ENCODE assay signal across 1 cellular context in the genomic region with DNA sequence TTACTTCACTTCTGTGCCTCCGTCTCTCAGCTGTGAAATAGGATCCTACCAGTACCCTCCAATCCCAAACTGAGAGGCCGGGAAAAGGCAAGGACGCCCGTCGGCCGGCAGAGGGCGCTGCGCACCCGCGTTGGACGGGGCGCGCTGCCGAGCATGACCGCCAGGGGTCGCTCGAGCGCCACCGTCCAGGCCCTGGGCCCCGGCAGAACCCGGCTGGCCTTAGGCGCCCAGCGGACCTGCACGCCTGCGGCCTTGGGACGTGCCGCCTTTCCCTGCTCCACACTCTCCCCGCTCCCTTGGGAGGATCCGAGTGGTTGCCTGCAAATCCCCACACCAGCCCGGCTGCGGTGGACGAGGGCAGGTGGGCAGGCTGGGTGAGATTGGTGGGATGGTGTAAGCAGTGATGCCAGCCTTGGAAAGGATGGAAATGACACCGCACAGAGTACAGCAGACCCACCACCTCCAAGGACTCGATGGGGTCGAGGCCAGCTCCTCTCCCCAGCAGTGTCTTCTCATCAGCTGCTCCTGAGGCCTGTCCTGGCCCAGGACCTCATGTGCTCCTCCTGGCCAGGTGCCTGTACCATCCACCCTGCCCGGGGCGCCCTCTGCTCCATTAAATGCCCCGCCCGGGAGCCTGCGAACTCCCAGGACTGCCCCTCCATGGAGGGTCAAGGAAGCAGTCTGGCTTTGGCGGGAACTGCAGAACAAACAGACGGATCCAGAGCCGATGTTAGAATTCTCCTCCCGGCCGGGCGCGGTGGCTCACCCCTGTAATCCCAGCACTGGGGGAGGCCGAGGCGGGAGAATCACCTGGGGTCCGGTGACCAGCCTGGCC.
TF ChIP-seq lines count a peak whose summit lies in the region.

No MANE protein-coding gene starts in this region.

TF ChIP-seq in K562, 482 proteins besides CTCF, POLR2A, EP300 and RAD21 (continued from another document and continues in another):
- TF ChIP-seq, protein P1, sequence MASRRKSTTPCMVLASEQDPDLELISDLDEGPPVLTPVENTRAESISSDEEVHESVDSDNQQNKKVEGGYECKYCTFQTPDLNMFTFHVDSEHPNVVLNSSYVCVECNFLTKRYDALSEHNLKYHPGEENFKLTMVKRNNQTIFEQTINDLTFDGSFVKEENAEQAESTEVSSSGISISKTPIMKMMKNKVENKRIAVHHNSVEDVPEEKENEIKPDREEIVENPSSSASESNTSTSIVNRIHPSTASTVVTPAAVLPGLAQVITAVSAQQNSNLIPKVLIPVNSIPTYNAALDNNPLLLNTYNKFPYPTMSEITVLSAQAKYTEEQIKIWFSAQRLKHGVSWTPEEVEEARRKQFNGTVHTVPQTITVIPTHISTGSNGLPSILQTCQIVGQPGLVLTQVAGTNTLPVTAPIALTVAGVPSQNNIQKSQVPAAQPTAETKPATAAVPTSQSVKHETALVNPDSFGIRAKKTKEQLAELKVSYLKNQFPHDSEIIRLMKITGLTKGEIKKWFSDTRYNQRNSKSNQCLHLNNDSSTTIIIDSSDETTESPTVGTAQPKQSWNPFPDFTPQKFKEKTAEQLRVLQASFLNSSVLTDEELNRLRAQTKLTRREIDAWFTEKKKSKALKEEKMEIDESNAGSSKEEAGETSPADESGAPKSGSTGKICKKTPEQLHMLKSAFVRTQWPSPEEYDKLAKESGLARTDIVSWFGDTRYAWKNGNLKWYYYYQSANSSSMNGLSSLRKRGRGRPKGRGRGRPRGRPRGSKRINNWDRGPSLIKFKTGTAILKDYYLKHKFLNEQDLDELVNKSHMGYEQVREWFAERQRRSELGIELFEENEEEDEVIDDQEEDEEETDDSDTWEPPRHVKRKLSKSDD (conservative IDR thresholded peaks at IDR 0.05; ENCODE audit: low read length): peak; percentile 72; the same call in 1 of the 2 replicates
- TF ChIP-seq POLR3G (IDR thresholded peaks at IDR 0.05; ENCODE audit: extremely low read depth, insufficient read length, insufficient replicate concordance) (no peak), SIN3A (IDR thresholded peaks at IDR 0.05; ENCODE audit: borderline replicate concordance in 2 of 2, control insufficient read depth in 1 of 2, low read depth in 2 of 2, low read length in 2 of 2) (no peak), ZNF239 (CRISPR knock-in tag; IDR thresholded peaks at IDR 0.05) (peak; percentile 37; the same call in 1 of the 2 replicates), BRD9 (IDR thresholded peaks at IDR 0.05; ENCODE audit: low read depth, partially characterized antibody) (no peak), ZNF778 (CRISPR knock-in tag; IDR thresholded peaks at IDR 0.05) (no peak), PTRF (tag; IDR thresholded peaks at IDR 0.05) (no peak), NCOA6 (IDR thresholded peaks at IDR 0.05) (no peak), C11orf30 (IDR thresholded peaks at IDR 0.05; ENCODE audit: low read depth) (no peak), KAT7 (CRISPR knock-in tag; IDR thresholded peaks at IDR 0.05; ENCODE audit: borderline replicate concordance) (no peak), YY1 (IDR thresholded peaks at IDR 0.05; ENCODE audit: borderline replicate concordance in 1 of 3, control insufficient read depth in 1 of 3, extremely low read depth in 1 of 3, insufficient read depth in 3 of 3, insufficient read length in 1 of 3, insufficient replicate concordance in 2 of 3, low read depth in 1 of 3, low read length in 2 of 3) (peak in 2 of 3 experiments; percentile 52 to 84), RFX5 (IDR thresholded peaks at IDR 0.05; ENCODE audit: low read depth, low read length) (no peak), PHF21A (IDR thresholded peaks at IDR 0.05; ENCODE audit: borderline replicate concordance, low read depth) (no peak), ZNF23 (CRISPR knock-in tag; IDR thresholded peaks at IDR 0.05) (no peak), MTA3 (IDR thresholded peaks at IDR 0.05; ENCODE audit: borderline replicate concordance) (peak; percentile 80), SREBF2 (CRISPR knock-in tag; IDR thresholded peaks at IDR 0.05) (no peak), PRMT5 (CRISPR knock-in tag; IDR thresholded peaks at IDR 0.05) (no peak)
- TF ChIP-seq, protein P2, sequence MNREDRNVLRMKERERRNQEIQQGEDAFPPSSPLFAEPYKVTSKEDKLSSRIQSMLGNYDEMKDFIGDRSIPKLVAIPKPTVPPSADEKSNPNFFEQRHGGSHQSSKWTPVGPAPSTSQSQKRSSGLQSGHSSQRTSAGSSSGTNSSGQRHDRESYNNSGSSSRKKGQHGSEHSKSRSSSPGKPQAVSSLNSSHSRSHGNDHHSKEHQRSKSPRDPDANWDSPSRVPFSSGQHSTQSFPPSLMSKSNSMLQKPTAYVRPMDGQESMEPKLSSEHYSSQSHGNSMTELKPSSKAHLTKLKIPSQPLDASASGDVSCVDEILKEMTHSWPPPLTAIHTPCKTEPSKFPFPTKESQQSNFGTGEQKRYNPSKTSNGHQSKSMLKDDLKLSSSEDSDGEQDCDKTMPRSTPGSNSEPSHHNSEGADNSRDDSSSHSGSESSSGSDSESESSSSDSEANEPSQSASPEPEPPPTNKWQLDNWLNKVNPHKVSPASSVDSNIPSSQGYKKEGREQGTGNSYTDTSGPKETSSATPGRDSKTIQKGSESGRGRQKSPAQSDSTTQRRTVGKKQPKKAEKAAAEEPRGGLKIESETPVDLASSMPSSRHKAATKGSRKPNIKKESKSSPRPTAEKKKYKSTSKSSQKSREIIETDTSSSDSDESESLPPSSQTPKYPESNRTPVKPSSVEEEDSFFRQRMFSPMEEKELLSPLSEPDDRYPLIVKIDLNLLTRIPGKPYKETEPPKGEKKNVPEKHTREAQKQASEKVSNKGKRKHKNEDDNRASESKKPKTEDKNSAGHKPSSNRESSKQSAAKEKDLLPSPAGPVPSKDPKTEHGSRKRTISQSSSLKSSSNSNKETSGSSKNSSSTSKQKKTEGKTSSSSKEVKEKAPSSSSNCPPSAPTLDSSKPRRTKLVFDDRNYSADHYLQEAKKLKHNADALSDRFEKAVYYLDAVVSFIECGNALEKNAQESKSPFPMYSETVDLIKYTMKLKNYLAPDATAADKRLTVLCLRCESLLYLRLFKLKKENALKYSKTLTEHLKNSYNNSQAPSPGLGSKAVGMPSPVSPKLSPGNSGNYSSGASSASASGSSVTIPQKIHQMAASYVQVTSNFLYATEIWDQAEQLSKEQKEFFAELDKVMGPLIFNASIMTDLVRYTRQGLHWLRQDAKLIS (CRISPR knock-in tag; IDR thresholded peaks at IDR 0.05): no peak; the same call in 1 of the 2 replicates
- TF ChIP-seq, protein P3, sequence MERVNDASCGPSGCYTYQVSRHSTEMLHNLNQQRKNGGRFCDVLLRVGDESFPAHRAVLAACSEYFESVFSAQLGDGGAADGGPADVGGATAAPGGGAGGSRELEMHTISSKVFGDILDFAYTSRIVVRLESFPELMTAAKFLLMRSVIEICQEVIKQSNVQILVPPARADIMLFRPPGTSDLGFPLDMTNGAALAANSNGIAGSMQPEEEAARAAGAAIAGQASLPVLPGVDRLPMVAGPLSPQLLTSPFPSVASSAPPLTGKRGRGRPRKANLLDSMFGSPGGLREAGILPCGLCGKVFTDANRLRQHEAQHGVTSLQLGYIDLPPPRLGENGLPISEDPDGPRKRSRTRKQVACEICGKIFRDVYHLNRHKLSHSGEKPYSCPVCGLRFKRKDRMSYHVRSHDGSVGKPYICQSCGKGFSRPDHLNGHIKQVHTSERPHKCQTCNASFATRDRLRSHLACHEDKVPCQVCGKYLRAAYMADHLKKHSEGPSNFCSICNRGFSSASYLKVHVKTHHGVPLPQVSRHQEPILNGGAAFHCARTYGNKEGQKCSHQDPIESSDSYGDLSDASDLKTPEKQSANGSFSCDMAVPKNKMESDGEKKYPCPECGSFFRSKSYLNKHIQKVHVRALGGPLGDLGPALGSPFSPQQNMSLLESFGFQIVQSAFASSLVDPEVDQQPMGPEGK (CRISPR knock-in tag; IDR thresholded peaks at IDR 0.05; ENCODE audit: borderline replicate concordance): no peak
- TF ChIP-seq, protein P4, sequence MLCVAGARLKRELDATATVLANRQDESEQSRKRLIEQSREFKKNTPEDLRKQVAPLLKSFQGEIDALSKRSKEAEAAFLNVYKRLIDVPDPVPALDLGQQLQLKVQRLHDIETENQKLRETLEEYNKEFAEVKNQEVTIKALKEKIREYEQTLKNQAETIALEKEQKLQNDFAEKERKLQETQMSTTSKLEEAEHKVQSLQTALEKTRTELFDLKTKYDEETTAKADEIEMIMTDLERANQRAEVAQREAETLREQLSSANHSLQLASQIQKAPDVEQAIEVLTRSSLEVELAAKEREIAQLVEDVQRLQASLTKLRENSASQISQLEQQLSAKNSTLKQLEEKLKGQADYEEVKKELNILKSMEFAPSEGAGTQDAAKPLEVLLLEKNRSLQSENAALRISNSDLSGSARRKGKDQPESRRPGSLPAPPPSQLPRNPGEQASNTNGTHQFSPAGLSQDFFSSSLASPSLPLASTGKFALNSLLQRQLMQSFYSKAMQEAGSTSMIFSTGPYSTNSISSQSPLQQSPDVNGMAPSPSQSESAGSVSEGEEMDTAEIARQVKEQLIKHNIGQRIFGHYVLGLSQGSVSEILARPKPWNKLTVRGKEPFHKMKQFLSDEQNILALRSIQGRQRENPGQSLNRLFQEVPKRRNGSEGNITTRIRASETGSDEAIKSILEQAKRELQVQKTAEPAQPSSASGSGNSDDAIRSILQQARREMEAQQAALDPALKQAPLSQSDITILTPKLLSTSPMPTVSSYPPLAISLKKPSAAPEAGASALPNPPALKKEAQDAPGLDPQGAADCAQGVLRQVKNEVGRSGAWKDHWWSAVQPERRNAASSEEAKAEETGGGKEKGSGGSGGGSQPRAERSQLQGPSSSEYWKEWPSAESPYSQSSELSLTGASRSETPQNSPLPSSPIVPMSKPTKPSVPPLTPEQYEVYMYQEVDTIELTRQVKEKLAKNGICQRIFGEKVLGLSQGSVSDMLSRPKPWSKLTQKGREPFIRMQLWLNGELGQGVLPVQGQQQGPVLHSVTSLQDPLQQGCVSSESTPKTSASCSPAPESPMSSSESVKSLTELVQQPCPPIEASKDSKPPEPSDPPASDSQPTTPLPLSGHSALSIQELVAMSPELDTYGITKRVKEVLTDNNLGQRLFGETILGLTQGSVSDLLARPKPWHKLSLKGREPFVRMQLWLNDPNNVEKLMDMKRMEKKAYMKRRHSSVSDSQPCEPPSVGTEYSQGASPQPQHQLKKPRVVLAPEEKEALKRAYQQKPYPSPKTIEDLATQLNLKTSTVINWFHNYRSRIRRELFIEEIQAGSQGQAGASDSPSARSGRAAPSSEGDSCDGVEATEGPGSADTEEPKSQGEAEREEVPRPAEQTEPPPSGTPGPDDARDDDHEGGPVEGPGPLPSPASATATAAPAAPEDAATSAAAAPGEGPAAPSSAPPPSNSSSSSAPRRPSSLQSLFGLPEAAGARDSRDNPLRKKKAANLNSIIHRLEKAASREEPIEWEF (CRISPR knock-in tag; IDR thresholded peaks at IDR 0.05): no peak
- TF ChIP-seq, protein P5, sequence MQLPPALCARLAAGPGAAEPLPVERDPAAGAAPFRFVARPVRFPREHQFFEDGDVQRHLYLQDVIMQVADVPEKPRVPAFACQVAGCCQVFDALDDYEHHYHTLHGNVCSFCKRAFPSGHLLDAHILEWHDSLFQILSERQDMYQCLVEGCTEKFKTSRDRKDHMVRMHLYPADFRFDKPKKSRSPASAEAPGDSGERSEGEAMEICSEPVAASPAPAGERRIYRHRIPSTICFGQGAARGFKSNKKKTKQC (CRISPR knock-in tag; IDR thresholded peaks at IDR 0.05): 0 out of 2 replicates have a peak, but pooled peaks have one; percentile 24
- TF ChIP-seq, protein P6, sequence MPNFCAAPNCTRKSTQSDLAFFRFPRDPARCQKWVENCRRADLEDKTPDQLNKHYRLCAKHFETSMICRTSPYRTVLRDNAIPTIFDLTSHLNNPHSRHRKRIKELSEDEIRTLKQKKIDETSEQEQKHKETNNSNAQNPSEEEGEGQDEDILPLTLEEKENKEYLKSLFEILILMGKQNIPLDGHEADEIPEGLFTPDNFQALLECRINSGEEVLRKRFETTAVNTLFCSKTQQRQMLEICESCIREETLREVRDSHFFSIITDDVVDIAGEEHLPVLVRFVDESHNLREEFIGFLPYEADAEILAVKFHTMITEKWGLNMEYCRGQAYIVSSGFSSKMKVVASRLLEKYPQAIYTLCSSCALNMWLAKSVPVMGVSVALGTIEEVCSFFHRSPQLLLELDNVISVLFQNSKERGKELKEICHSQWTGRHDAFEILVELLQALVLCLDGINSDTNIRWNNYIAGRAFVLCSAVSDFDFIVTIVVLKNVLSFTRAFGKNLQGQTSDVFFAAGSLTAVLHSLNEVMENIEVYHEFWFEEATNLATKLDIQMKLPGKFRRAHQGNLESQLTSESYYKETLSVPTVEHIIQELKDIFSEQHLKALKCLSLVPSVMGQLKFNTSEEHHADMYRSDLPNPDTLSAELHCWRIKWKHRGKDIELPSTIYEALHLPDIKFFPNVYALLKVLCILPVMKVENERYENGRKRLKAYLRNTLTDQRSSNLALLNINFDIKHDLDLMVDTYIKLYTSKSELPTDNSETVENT (CRISPR knock-in tag; IDR thresholded peaks at IDR 0.05): peak; percentile 67
- TF ChIP-seq, protein P7, sequence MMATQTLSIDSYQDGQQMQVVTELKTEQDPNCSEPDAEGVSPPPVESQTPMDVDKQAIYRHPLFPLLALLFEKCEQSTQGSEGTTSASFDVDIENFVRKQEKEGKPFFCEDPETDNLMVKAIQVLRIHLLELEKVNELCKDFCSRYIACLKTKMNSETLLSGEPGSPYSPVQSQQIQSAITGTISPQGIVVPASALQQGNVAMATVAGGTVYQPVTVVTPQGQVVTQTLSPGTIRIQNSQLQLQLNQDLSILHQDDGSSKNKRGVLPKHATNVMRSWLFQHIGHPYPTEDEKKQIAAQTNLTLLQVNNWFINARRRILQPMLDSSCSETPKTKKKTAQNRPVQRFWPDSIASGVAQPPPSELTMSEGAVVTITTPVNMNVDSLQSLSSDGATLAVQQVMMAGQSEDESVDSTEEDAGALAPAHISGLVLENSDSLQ (IDR thresholded peaks at IDR 0.05): no peak
- TF ChIP-seq, protein P8, sequence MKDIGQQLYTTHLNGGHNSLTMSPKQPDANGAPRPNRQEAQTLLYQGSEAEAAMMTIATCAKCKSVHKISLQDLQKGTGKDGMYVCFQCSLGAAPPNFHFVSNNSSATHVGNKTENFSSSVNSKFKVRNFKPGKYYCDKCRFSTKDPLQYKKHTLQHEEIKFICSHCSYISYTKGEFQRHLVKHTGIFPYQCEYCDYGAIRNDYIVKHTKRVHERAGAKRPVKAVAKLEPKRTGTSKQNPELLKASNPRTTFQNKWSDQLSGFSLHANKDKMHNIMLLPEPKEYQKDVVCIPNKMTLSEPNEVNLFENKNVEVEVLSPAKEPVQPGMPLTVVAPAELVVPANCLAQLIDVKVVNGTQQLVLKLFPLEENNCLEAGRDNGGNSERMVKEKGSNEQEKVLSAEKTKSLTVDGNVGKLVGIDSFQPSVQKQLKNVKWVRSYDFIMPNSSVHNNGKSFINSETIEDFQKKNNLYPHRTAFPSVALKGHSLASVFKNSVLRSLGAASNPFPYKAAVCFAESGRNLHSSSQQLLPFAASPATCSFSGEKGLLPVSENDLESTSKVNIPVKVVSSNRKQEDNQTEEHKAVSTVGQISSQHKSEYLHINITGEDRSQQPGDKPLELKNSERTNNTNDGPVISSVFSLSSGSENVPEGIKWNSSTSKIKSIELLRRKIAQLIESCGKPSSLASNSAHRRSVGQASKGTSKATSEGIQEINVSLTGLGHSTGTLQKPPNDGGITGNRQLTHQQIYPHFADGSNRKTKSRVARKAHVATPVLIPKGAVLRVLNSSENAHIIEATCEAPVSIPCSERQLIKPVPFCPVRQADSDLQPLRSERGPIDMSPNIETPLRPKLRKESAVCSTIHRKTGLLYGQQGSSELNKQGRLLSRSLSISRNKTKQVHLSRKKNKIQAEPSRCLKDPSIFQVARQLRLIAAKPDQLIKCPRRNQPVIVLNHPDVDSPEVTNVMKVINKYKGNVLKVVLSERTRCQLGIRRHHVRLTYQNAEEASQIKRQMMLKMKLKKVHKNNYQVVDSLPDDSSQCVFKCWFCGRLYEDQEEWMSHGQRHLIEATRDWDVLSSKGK (CRISPR knock-in tag; IDR thresholded peaks at IDR 0.05): no peak
- TF ChIP-seq, protein P9, sequence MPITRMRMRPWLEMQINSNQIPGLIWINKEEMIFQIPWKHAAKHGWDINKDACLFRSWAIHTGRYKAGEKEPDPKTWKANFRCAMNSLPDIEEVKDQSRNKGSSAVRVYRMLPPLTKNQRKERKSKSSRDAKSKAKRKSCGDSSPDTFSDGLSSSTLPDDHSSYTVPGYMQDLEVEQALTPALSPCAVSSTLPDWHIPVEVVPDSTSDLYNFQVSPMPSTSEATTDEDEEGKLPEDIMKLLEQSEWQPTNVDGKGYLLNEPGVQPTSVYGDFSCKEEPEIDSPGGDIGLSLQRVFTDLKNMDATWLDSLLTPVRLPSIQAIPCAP (CRISPR knock-in tag; IDR thresholded peaks at IDR 0.05; ENCODE audit: borderline replicate concordance): no peak
